ENCODE assay signal across 25 cellular contexts in the genomic region with DNA sequence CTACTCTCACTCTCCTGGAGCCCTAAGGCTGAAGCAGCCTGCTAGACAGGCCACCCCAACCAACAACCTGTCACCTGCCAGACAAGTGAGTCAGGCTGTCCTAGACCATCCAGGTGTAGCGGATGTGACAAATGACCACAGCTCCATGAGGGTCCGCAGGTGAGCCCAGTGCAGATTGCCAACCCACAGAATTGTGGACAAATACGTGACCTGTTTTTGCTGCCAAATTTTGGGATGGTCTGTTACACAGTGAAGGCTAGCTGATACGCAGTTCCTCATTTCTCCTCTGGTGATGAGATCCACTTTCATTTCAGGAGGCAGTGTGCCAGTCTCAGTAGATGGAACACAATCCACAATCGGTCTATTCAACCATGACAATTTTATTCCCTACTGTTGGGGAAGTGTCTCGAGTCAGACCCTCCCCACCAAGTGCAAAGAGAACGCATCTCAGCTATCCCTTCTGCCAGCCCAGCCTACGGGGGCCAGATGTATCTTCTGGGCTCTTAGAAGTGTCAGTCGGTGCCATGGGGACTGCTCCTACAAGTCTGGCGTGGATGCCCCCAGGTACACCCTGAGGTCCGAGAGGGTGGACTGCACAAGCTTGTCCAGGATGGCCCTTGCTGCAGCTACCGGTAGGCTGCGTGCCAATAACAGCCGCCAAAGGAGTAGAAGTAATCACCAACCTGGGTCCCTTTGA. TPM values are rescaled to one million over a fixed set of nuclear protein-coding genes. Genes with fewer than 3 reads are reported as not detected.
DNase-seq lines count a peak whose midpoint lies in the region; ATAC-seq and TF ChIP-seq lines count a peak whose summit lies in the region.
"Had no signal": no experiment of that assay in that cellular context is flagged by ENCODE, and none has a peak within 500 bp of the region (broad histone marks: within the 10 kb centered on the region; RNA-seq: fewer than 3 reads in every experiment).

No MANE protein-coding gene starts in this region.

- no peak overlapping the region for H3K4me3 Mint-ChIP-seq in activated CD4-positive, alpha-beta T cell treated with anti-CD3 and anti-CD28 coated beads, Interleukin-2, amount 10 ng/mL, durations not matched to agents 7 days and 5 days
- H3K4me3 Mint-ChIP-seq in glutamatergic neuron (ENCODE audit: unreplicated experiment): peak overlapping the region; percentile 55
- no peak overlapping the region for H3K4me3 Mint-ChIP-seq in stimulated activated effector memory CD8-positive, alpha-beta T cell treated with anti-CD3 and anti-CD28 coated beads, Interleukin-12 subunit alpha, Interleukin-12 subunit beta, amount 100 ng/mL, for 72 hours
- no peak overlapping the region for H3K4me3 Mint-ChIP-seq in T-helper 2 cell treated with Interferon-gamma antibody and Interleukin-4, amounts not matched to agents 5 μg/mL and 100 μg/mL, for 36 hours
- H3K4me3 Mint-ChIP-seq: CD8-positive, alpha-beta T cell; HFFc6 had no signal

- H3K36me3 Mint-ChIP-seq in activated CD4-positive, alpha-beta T cell treated with anti-CD3 and anti-CD28 coated beads, Interleukin-2, amount 10 ng/mL, durations not matched to agents 7 days and 5 days (ENCODE audit: low read depth): no peaks in the 10 kb centered on the region
- H3K36me3 Mint-ChIP-seq in glutamatergic neuron (ENCODE audit: unreplicated experiment): no peaks in the 10 kb centered on the region
- H3K36me3 Mint-ChIP-seq in stimulated activated effector memory CD8-positive, alpha-beta T cell treated with anti-CD3 and anti-CD28 coated beads, Interleukin-12 subunit alpha, Interleukin-12 subunit beta, amount 100 ng/mL, for 72 hours: no peaks in the 10 kb centered on the region
- no peaks in the 10 kb centered on the region for H3K36me3 Mint-ChIP-seq in T-helper 2 cell treated with Interferon-gamma antibody and Interleukin-4, amounts not matched to agents 5 μg/mL and 100 μg/mL, for 36 hours (ENCODE audit: low read depth)
- H3K36me3 Mint-ChIP-seq: CD8-positive, alpha-beta T cell had no signal

- peak overlapping the region; percentile 66 for H3K27ac Mint-ChIP-seq in activated CD4-positive, alpha-beta T cell treated with anti-CD3 and anti-CD28 coated beads, Interleukin-2, amount 10 ng/mL, durations not matched to agents 7 days and 5 days
- no peak overlapping the region for H3K27ac Mint-ChIP-seq in glutamatergic neuron (ENCODE audit: unreplicated experiment)
- H3K27ac Mint-ChIP-seq in stimulated activated effector memory CD8-positive, alpha-beta T cell treated with anti-CD3 and anti-CD28 coated beads, Interleukin-12 subunit alpha, Interleukin-12 subunit beta, amount 100 ng/mL, for 72 hours: no peak overlapping the region
- H3K27ac Mint-ChIP-seq in T-helper 2 cell treated with Interferon-gamma antibody and Interleukin-4, amounts not matched to agents 5 μg/mL and 100 μg/mL, for 36 hours: no peak overlapping the region
- H3K27ac Mint-ChIP-seq: CD8-positive, alpha-beta T cell; HFFc6 had no signal

- POLR2A ChIA-PET in activated CD4-positive, alpha-beta T cell treated with anti-CD3 and anti-CD28 coated beads, Interleukin-2, amount 10 ng/mL, durations not matched to agents 7 days and 5 days (lab: Charles Lee): no interaction called here

- peaks cover 5% of the 10 kb centered on the region for H3K4me1 Mint-ChIP-seq in activated CD4-positive, alpha-beta T cell treated with anti-CD3 and anti-CD28 coated beads, Interleukin-2, amount 10 ng/mL, durations not matched to agents 7 days and 5 days
- no peaks in the 10 kb centered on the region for H3K4me1 Mint-ChIP-seq in glutamatergic neuron (ENCODE audit: low read depth, unreplicated experiment)
- H3K4me1 Mint-ChIP-seq in stimulated activated effector memory CD8-positive, alpha-beta T cell treated with anti-CD3 and anti-CD28 coated beads, Interleukin-12 subunit alpha, Interleukin-12 subunit beta, amount 100 ng/mL, for 72 hours: no peaks in the 10 kb centered on the region
- H3K4me1 Mint-ChIP-seq in T-helper 2 cell treated with Interferon-gamma antibody and Interleukin-4, amounts not matched to agents 5 μg/mL and 100 μg/mL, for 36 hours (ENCODE audit: low read depth): no peaks in the 10 kb centered on the region

- no peaks in the 10 kb centered on the region for H3K9me3 Mint-ChIP-seq in activated CD4-positive, alpha-beta T cell treated with anti-CD3 and anti-CD28 coated beads, Interleukin-2, amount 10 ng/mL, durations not matched to agents 7 days and 5 days
- peaks cover 3% of the 10 kb centered on the region for H3K9me3 Mint-ChIP-seq in glutamatergic neuron (ENCODE audit: unreplicated experiment)
- H3K9me3 Mint-ChIP-seq in stimulated activated effector memory CD8-positive, alpha-beta T cell treated with anti-CD3 and anti-CD28 coated beads, Interleukin-12 subunit alpha, Interleukin-12 subunit beta, amount 100 ng/mL, for 72 hours: no peaks in the 10 kb centered on the region
- no peaks in the 10 kb centered on the region for H3K9me3 Mint-ChIP-seq in T-helper 2 cell treated with Interferon-gamma antibody and Interleukin-4, amounts not matched to agents 5 μg/mL and 100 μg/mL, for 36 hours
- H3K9me3 Mint-ChIP-seq: CD8-positive, alpha-beta T cell; HFFc6 had no signal

- no peak for DNase-seq in activated CD4-positive, alpha-beta T cell treated with anti-CD3 and anti-CD28 coated beads, Interleukin-2, amount 10 ng/mL, durations not matched to agents 7 days and 5 days
- no peak for DNase-seq in activated CD4-positive, alpha-beta T cell treated with anti-CD3 and anti-CD28 coated beads, Interleukin-2, amount 50 U/mL, for 1 hour
- peak; percentile 6 for DNase-seq in MV-4-11 (lab: John Stamatoyannopoulos, UW)
- no peak for DNase-seq in glutamatergic neuron
- DNase-seq in stimulated activated effector memory CD8-positive, alpha-beta T cell treated with anti-CD3 and anti-CD28 coated beads, Interleukin-12 subunit alpha, Interleukin-12 subunit beta, amount 100 ng/mL, for 72 hours (ENCODE audit: low spot score in 2 of 2): no peak
- DNase-seq in T-helper 2 cell: no peak
- DNase-seq in T-helper 2 cell treated with Interferon-gamma antibody and Interleukin-4, amounts not matched to agents 5 μg/mL and 100 μg/mL, for 36 hours (ENCODE audit: low spot score): no peak
- DNase-seq: 8988T; AML-193; C1 segment of cervical spinal cord; CD8-positive, alpha-beta T cell; H7; HFFc6; NCI-H1105 treated with DMSO at 0.1 percent for 48 hours; NCI-H1694; NCI-H2081; NCI-H2171; NCI-H345; NCI-H524; NCI-H774; NK-92 treated with Interleukin-12 subunit alpha and Interleukin-12 subunit beta, amount 100 ng/mL, for 24 hours; SJCRH30 had no signal

- CTCF ChIA-PET in activated CD4-positive, alpha-beta T cell treated with anti-CD3 and anti-CD28 coated beads, Interleukin-2, amount 10 ng/mL, durations not matched to agents 7 days and 5 days (lab: Charles Lee): interaction anchor here (0.7 kb wide), 1 partner anchor 176 kb away, joined by 3 read pairs; a partner anchor contains a TSS

- TF ChIP-seq CTCF in glutamatergic neuron (IDR thresholded peaks at IDR 0.05; ENCODE audit: partially characterized antibody, unreplicated experiment): no peak

- H3K27me3 Mint-ChIP-seq in activated CD4-positive, alpha-beta T cell treated with anti-CD3 and anti-CD28 coated beads, Interleukin-2, amount 10 ng/mL, durations not matched to agents 7 days and 5 days: peaks cover 15% of the 10 kb centered on the region
- peaks cover 4% of the 10 kb centered on the region for H3K27me3 Mint-ChIP-seq in glutamatergic neuron (ENCODE audit: unreplicated experiment)
- peaks cover 8% of the 10 kb centered on the region for H3K27me3 Mint-ChIP-seq in T-helper 2 cell treated with Interferon-gamma antibody and Interleukin-4, amounts not matched to agents 5 μg/mL and 100 μg/mL, for 36 hours (ENCODE audit: low read depth)

- ATAC-seq in stimulated activated effector memory CD8-positive, alpha-beta T cell treated with anti-CD3 and anti-CD28 coated beads, Interleukin-12 subunit alpha, Interleukin-12 subunit beta, amount 100 ng/mL, for 72 hours: peak; percentile 19
- no peak for ATAC-seq in GM19035 (IDR thresholded peaks at IDR 0.05; ENCODE audit: unreplicated experiment)
- ATAC-seq: CD8-positive, alpha-beta T cell; Panc1 had no signal

RNA-seq across cellular contexts. Expression of a gene that starts 8.5 kb away (rescaled TPM):
- 100 to 1,000 TPM; 128 to 130 TPM for total RNA-seq in activated CD4-positive, alpha-beta T cell treated with anti-CD3 and anti-CD28 coated beads, Interleukin-2, amount 10 ng/mL, durations not matched to agents 7 days and 5 days
- total RNA-seq in glutamatergic neuron (ENCODE audit: unreplicated experiment): 123 TPM

RNA-seq across cellular contexts. Expression of a gene that starts 16.8 kb away (rescaled TPM):
- total RNA-seq in activated CD4-positive, alpha-beta T cell treated with anti-CD3 and anti-CD28 coated beads, Interleukin-2, amount 10 ng/mL, durations not matched to agents 7 days and 5 days: 1 to 10 TPM; 6.2 to 7.9 TPM
- total RNA-seq in glutamatergic neuron (ENCODE audit: unreplicated experiment): 11.9 TPM
- total RNA-seq: HT-29 had no signal

RNA-seq across cellular contexts. Expression of a gene that starts 32.2 kb away (rescaled TPM):
- total RNA-seq in activated CD4-positive, alpha-beta T cell treated with anti-CD3 and anti-CD28 coated beads, Interleukin-2, amount 10 ng/mL, durations not matched to agents 7 days and 5 days: 10 to 100 TPM; 40.0 to 42.8 TPM
- 77.7 TPM for total RNA-seq in glutamatergic neuron (ENCODE audit: unreplicated experiment)

RNA-seq across cellular contexts. Expression of a gene that starts 42.7 kb away (rescaled TPM):
- 1 to 10 TPM; 1.2 to 1.3 TPM for total RNA-seq in activated CD4-positive, alpha-beta T cell treated with anti-CD3 and anti-CD28 coated beads, Interleukin-2, amount 10 ng/mL, durations not matched to agents 7 days and 5 days
- 24.4 TPM for total RNA-seq in glutamatergic neuron (ENCODE audit: unreplicated experiment)

RNA-seq across cellular contexts. Expression of a gene that starts 48.9 kb away (rescaled TPM):
- 1 to 10 TPM; 1.8 to 2.3 TPM for total RNA-seq in activated CD4-positive, alpha-beta T cell treated with anti-CD3 and anti-CD28 coated beads, Interleukin-2, amount 10 ng/mL, durations not matched to agents 7 days and 5 days
- 162 TPM for total RNA-seq in glutamatergic neuron (ENCODE audit: unreplicated experiment)
